In the genomic region with DNA sequence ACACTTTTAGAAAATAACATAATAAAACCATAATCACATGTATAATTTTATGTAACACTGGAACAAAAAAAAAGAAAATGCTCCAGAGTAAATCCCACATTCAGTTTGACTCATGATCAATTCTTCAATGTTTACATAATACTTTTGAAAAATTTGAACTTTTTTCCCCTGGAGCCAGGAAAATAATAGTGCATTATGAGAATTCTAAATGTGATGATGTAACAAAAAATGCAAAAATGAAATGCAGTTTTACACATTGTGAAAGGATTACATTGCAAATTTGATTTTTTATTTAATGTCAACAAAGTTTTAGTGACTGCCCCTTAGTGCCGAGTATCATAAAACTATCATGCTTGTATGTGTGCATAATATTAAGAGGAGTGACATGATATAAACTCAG, we compare ENCODE assay signal across 26 cellular contexts.
DNase-seq lines count a peak whose midpoint lies in the region; ATAC-seq, FAIRE-seq and TF ChIP-seq lines count a peak whose summit lies in the region.
"Had no signal": no experiment of that assay in that cellular context is flagged by ENCODE, and none has a peak within 500 bp of the region (broad histone marks: within the 10 kb centered on the region; RNA-seq: fewer than 3 reads in every experiment).

No MANE protein-coding gene starts in this region.

- H3K9me3 ChIP-seq in HepG2 (ENCODE audit: low read length) (peaks cover 38% of the 10 kb centered on the region), right lobe of liver (no peaks in the 10 kb centered on the region), SK-N-MC (ENCODE audit: low read depth, low read length) (no peaks in the 10 kb centered on the region), neuronal stem cell (replicated peaks in 1 of 2; ENCODE audit: control insufficient read depth in 2 of 2, insufficient read depth in 1 of 2, low read depth in 1 of 2, low read length in 2 of 2) (no peaks in the 10 kb centered on the region)
- H3K9me3 ChIP-seq in CD4-positive, alpha-beta T cell (ENCODE audit: control insufficient read depth, low read length), result peaks cover 6% of the 10 kb centered on the region
- H3K9me3 ChIP-seq: BE2C; BLaER1 treated with 17β-estradiol and CSF1 and Interleukin-3, amounts not matched to agents 10 nM and 100 nM had no signal

- in situ Hi-C loops in HepG2 (cut with HindIII; ENCODE audit: extremely low pct_ligation_motif_present, low pct_unique_long_range_greater_than_20kb), result loop anchor here (25.0 kb wide), 1 partner anchor 89 kb away; no protein-coding TSS in a partner anchor
- in situ Hi-C loops in brain microvascular endothelial cell (cut with HindIII; ENCODE audit: low pct_ligation_motif_present, low sequenced_read_pairs), result no loop called here

- TF ChIP-seq EP300 in HepG2 (IDR thresholded peaks at IDR 0.05; ENCODE audit: low read depth in 2 of 2, low read length in 2 of 2) (no peak), HepG2 (CRISPR knock-in tag; IDR thresholded peaks at IDR 0.05; ENCODE audit: borderline replicate concordance) (no peak)

- no peaks in the 10 kb centered on the region for H3K79me1 ChIP-seq in neuronal stem cell (ENCODE audit: low read depth, low read length)

- no peak for TF ChIP-seq RAD21 in HepG2 (CRISPR knock-in tag; IDR thresholded peaks at IDR 0.05)

- H2BK15ac ChIP-seq in neuronal stem cell (ENCODE audit: low read length), result no peak overlapping the region

- H3K4ac ChIP-seq in neuronal stem cell (ENCODE audit: low read length), result no peak overlapping the region

- H2BK12ac ChIP-seq in neuronal stem cell (ENCODE audit: low read length), result no peak overlapping the region

- ATAC-seq in HepG2 (no peak), right lobe of liver (no peak), GM21526 (IDR thresholded peaks at IDR 0.05; ENCODE audit: low FRiP score, unreplicated experiment) (no peak)
- ATAC-seq in CD4-positive, alpha-beta T cell (ENCODE audit: poor library complexity), result no peak
- ATAC-seq: GM12878, GM23338, HCT116 had no signal

- no peaks in the 10 kb centered on the region for H3K4me1 ChIP-seq in HepG2 (ENCODE audit: insufficient read depth, low read length)
- H3K4me1 ChIP-seq in right lobe of liver, result no peaks in the 10 kb centered on the region
- no peaks in the 10 kb centered on the region for H3K4me1 ChIP-seq in neuronal stem cell (ENCODE audit: control insufficient read depth in 2 of 2, insufficient read depth in 1 of 2, low read depth in 1 of 2, low read length in 2 of 2)
- H3K4me1 ChIP-seq: BE2C; BLaER1 treated with 17β-estradiol and CSF1 and Interleukin-3, amounts not matched to agents 10 nM and 100 nM had no signal

- no peak overlapping the region for H3K14ac ChIP-seq in neuronal stem cell (ENCODE audit: low read length)

- H3K4me1 Mint-ChIP-seq in CD4-positive, alpha-beta T cell (ENCODE audit: low read depth), result no peaks in the 10 kb centered on the region
- H3K4me1 Mint-ChIP-seq in type B pancreatic cell (ENCODE audit: unreplicated experiment), result no peaks in the 10 kb centered on the region
- H3K4me1 Mint-ChIP-seq: CD14-positive monocyte; CD4-positive, alpha-beta memory T cell; GM23338 had no signal

- POLR2A ChIA-PET in HepG2 (lab: Yijun Ruan, JAX), result no interaction called here
- POLR2A ChIA-PET in CD4-positive, alpha-beta T cell (lab: Charles Lee), result no interaction called here

- no peaks in the 10 kb centered on the region for H3K27me3 Mint-ChIP-seq in CD4-positive, alpha-beta T cell
- no peaks in the 10 kb centered on the region for H3K27me3 Mint-ChIP-seq in type B pancreatic cell
- H3K27me3 Mint-ChIP-seq: CD4-positive, alpha-beta memory T cell had no signal

- H2BK5ac ChIP-seq in neuronal stem cell (ENCODE audit: low read length), result no peak overlapping the region

- CTCF ChIA-PET in HepG2 (lab: Yijun Ruan, JAX; ENCODE audit: low intra/inter-chr PET ratio, low total read pairs), result no interaction called here
- CTCF ChIA-PET in CD4-positive, alpha-beta T cell (lab: Charles Lee), result no interaction called here

- 0% methylated on average over 1 of the region's 1 CpG for WGBS in HepG2 (ENCODE audit: low lambda C conversion rate)
- WGBS in right lobe of liver (ENCODE audit: insufficient coverage, low coverage, low lambda C conversion rate, missing lambda C conversion rate), result 43% methylated on average over 1 of the region's 1 CpG
- no CpG with 5 or more reads among the region's 1 CpG for WGBS in neuronal stem cell (ENCODE audit: extremely low coverage in 2 of 2, insufficient read length in 2 of 2, insufficient replicate concordance in 1 of 2), 2 donors

- no peak overlapping the region for H3K9ac ChIP-seq in HepG2 (ENCODE audit: insufficient read depth, low read depth, low read length)
- H3K9ac ChIP-seq in SK-N-MC (ENCODE audit: insufficient read length), result no peak overlapping the region
- H3K9ac ChIP-seq in neuronal stem cell (ENCODE audit: low read depth, low read length, poor library complexity), result no peak overlapping the region
- H3K9ac ChIP-seq: BLaER1 treated with 17β-estradiol and CSF1 and Interleukin-3, amounts not matched to agents 10 nM and 100 nM had no signal

- H3K36me3 Mint-ChIP-seq in CD4-positive, alpha-beta T cell (ENCODE audit: low read depth), result no peaks in the 10 kb centered on the region
- H3K36me3 Mint-ChIP-seq in type B pancreatic cell, result no peaks in the 10 kb centered on the region
- H3K36me3 Mint-ChIP-seq: CD14-positive monocyte had no signal

- H3K4me3 Mint-ChIP-seq in CD4-positive, alpha-beta T cell, result no peak overlapping the region
- H3K4me3 Mint-ChIP-seq in type B pancreatic cell, result no peak overlapping the region
- H3K4me3 Mint-ChIP-seq: CD14-positive monocyte; CD4-positive, alpha-beta memory T cell; GM23338; H9 had no signal

- no peak for TF ChIP-seq CTCF in HepG2 (CRISPR knock-in tag; IDR thresholded peaks at IDR 0.05)
- TF ChIP-seq CTCF in right lobe of liver (IDR thresholded peaks at IDR 0.05), result no peak
- TF ChIP-seq CTCF in brain microvascular endothelial cell (IDR thresholded peaks at IDR 0.05; ENCODE audit: low read depth, low read length, missing control alignments), result no peak
- no peak for TF ChIP-seq CTCF in CD4-positive, alpha-beta T cell (IDR thresholded peaks at IDR 0.05)
- no peak for TF ChIP-seq CTCF in type B pancreatic cell (conservative IDR thresholded peaks at IDR 0.05)

- FAIRE-seq in HepG2 (lab: Jason Lieb, UNC), result no peak
- FAIRE-seq: A204.1, GM12878, GM19239 had no signal

- H4K20me1 ChIP-seq in HepG2 (ENCODE audit: insufficient read depth, low read length), result no peaks in the 10 kb centered on the region
- H4K20me1 ChIP-seq: BLaER1 treated with 17β-estradiol and CSF1 and Interleukin-3, amounts not matched to agents 10 nM and 100 nM had no signal

- H3K36me3 ChIP-seq in HepG2 (replicated peaks in 1 of 2; ENCODE audit: control insufficient read depth in 1 of 2, insufficient read depth in 2 of 2, low read length in 2 of 2) (no peaks in the 10 kb centered on the region), right lobe of liver (no peaks in the 10 kb centered on the region), SK-N-MC (ENCODE audit: insufficient read depth, low read length) (no peaks in the 10 kb centered on the region), brain microvascular endothelial cell (replicated peaks) (no peaks in the 10 kb centered on the region), neuronal stem cell (replicated peaks in 1 of 2; ENCODE audit: control insufficient read depth in 2 of 2, insufficient read depth in 2 of 2, low read length in 2 of 2) (no peaks in the 10 kb centered on the region)
- H3K36me3 ChIP-seq: BE2C; BLaER1 treated with 17β-estradiol and CSF1 and Interleukin-3, amounts not matched to agents 10 nM and 100 nM had no signal

- H3K27ac Mint-ChIP-seq in CD4-positive, alpha-beta T cell, result no peak overlapping the region
- H3K27ac Mint-ChIP-seq in type B pancreatic cell, result no peak overlapping the region
- H3K27ac Mint-ChIP-seq: CD14-positive monocyte; CD4-positive, alpha-beta memory T cell; GM23338; H9 had no signal

- no peak overlapping the region for H3K18ac ChIP-seq in neuronal stem cell (ENCODE audit: low read length)

- H2AK5ac ChIP-seq in neuronal stem cell (ENCODE audit: low read depth, low read length), result no peak overlapping the region

- no peak overlapping the region for H2AFZ ChIP-seq in HepG2 (ENCODE audit: low read length)
- no peak overlapping the region for H2AFZ ChIP-seq in neuronal stem cell (ENCODE audit: low read length)
- H2AFZ ChIP-seq: GM23338 had no signal

- H3K4me2 ChIP-seq in HepG2 (ENCODE audit: low read depth, low read length) (no peak overlapping the region), neuronal stem cell (ENCODE audit: insufficient read depth, low read length, poor library complexity, severe bottlenecking) (no peak overlapping the region)
- H3K4me2 ChIP-seq: BLaER1 treated with 17β-estradiol and CSF1 and Interleukin-3, amounts not matched to agents 10 nM and 100 nM; GM23338 had no signal

- DNase-seq in HepG2 (ENCODE audit: low spot score), result no peak
- no peak for DNase-seq in right lobe of liver
- no peak for DNase-seq in SK-N-MC (ENCODE audit: low read depth, low spot score)
- DNase-seq in brain microvascular endothelial cell, result no peak
- DNase-seq in CD4-positive, alpha-beta T cell, result no peak
- no peak for DNase-seq in type B pancreatic cell (ENCODE audit: extremely low spot score, unreplicated experiment)
- no peak for DNase-seq in neuronal stem cell (ENCODE audit: low spot score)
- DNase-seq: ACHN; AML-193; BE2C; Calu3; CD4-positive, alpha-beta memory T cell; COR-L47; DMS53; DMS79 treated with DMSO at 0.1 percent for 48 hours; GDM1; H9 had no signal

- no peak overlapping the region for H4K91ac ChIP-seq in neuronal stem cell (ENCODE audit: low read depth, low read length, poor library complexity)

- BruUV-seq in HepG2 (replicated peaks; lab: Mats Ljungman, UMichigan), result no TSS peak

- H3K27ac ChIP-seq in HepG2 (ENCODE audit: extremely low read length, insufficient read depth, low read length) (no peak overlapping the region), right lobe of liver (no peak overlapping the region), SK-N-MC (peak overlapping the region; percentile 46), brain microvascular endothelial cell (peak overlapping the region; percentile 54), neuronal stem cell (replicated peaks; ENCODE audit: low read length) (no peak overlapping the region)
- no peak overlapping the region for H3K27ac ChIP-seq in CD4-positive, alpha-beta T cell (ENCODE audit: low read depth, low read length)
- H3K27ac ChIP-seq: 22Rv1; BLaER1 treated with 17β-estradiol and CSF1 and Interleukin-3, amounts not matched to agents 10 nM and 100 nM had no signal

- no peak overlapping the region for H2BK120ac ChIP-seq in neuronal stem cell (ENCODE audit: low read depth, low read length)

- no peaks in the 10 kb centered on the region for H3K79me2 ChIP-seq in HepG2 (ENCODE audit: insufficient read depth, low read length)

- H3K4me3 ChIP-seq in HepG2 (replicated peaks in 1 of 3; ENCODE audit: insufficient read depth in 1 of 3, low read depth in 2 of 3, low read length in 3 of 3), result no peak overlapping the region
- H3K4me3 ChIP-seq in right lobe of liver, result no peak overlapping the region
- H3K4me3 ChIP-seq in SK-N-MC, result no peak overlapping the region
- H3K4me3 ChIP-seq in brain microvascular endothelial cell (ENCODE audit: low read depth, low read length), result no peak overlapping the region
- H3K4me3 ChIP-seq in neuronal stem cell (ENCODE audit: low read length in 2 of 2), result no peak overlapping the region
- H3K4me3 ChIP-seq: BLaER1 treated with 17β-estradiol and CSF1 and Interleukin-3, amounts not matched to agents 10 nM and 100 nM; GM12878; GM23338 had no signal

- no peak for TF ChIP-seq POLR2A in HepG2 (IDR thresholded peaks at IDR 0.05; ENCODE audit: insufficient read depth in 1 of 2, low read depth in 2 of 2, low read length in 2 of 2)
- TF ChIP-seq POLR2A in right lobe of liver (IDR thresholded peaks at IDR 0.05), result no peak

- H3K27me3 ChIP-seq in HepG2 (ENCODE audit: control insufficient read depth in 1 of 2, insufficient read depth in 2 of 2, low read length in 2 of 2), result no peaks in the 10 kb centered on the region
- H3K27me3 ChIP-seq in right lobe of liver, result no peaks in the 10 kb centered on the region
- no peaks in the 10 kb centered on the region for H3K27me3 ChIP-seq in brain microvascular endothelial cell (replicated peaks)
- H3K27me3 ChIP-seq in CD4-positive, alpha-beta T cell (ENCODE audit: control insufficient read depth, insufficient read depth, low read length), result no peaks in the 10 kb centered on the region
- H3K27me3 ChIP-seq in neuronal stem cell (ENCODE audit: control insufficient read depth in 3 of 3, insufficient read depth in 3 of 3, low read depth in 1 of 3, low read length in 3 of 3), result no peaks in the 10 kb centered on the region
- H3K27me3 ChIP-seq: BE2C; BLaER1 treated with 17β-estradiol and CSF1 and Interleukin-3, amounts not matched to agents 10 nM and 100 nM had no signal

- intact Hi-C loops in HepG2 (cut with micrococcal nuclease; ENCODE audit: unreplicated experiment) (no loop called here), right lobe of liver (cut with DNase I) (no loop called here)
- intact Hi-C loops in CD4-positive, alpha-beta T cell (cut with DNase I, micrococcal nuclease), result no loop called here

- no peak overlapping the region for H3K23ac ChIP-seq in neuronal stem cell (ENCODE audit: low read depth, low read length, poor library complexity)

- no peak overlapping the region for H4K8ac ChIP-seq in neuronal stem cell (ENCODE audit: low read depth, low read length)

- peaks cover 19% of the 10 kb centered on the region for H3K9me3 Mint-ChIP-seq in CD4-positive, alpha-beta T cell
- H3K9me3 Mint-ChIP-seq in type B pancreatic cell, result no peaks in the 10 kb centered on the region
- H3K9me3 Mint-ChIP-seq: GM23338, H9 had no signal

Comparison
In these comparisons a context has a peak if more than half of its experiments do, and no peak if none do; other contexts are left out.
1. H3K27ac ChIP-seq: peak in SK-N-MC (single experiment) and brain microvascular endothelial cell (single experiment); none in HepG2 (single experiment), right lobe of liver (0 of 3), CD4-positive, alpha-beta T cell (single experiment) and neuronal stem cell (single experiment).